20 cellular contexts compared by ENCODE assay signal in genomic region chr17:263271-263670, GRCh38.
"Had no signal": no experiment of that assay in that cellular context is flagged by ENCODE, and none has a peak within 500 bp of the region (broad histone marks: within the 10 kb centered on the region; RNA-seq: fewer than 3 reads in every experiment).

No MANE protein-coding gene starts in this region.

- H3K27ac ChIP-seq: body of pancreas, esophagus squamous epithelium, psoas muscle, transverse colon had no signal

- H3K27me3 Mint-ChIP-seq: central memory CD8-positive, alpha-beta T cell had no signal

- H3K4me3 ChIP-seq: body of pancreas, esophagus squamous epithelium, psoas muscle, transverse colon had no signal

- H3K9me3 ChIP-seq: body of pancreas, esophagus squamous epithelium, psoas muscle, transverse colon had no signal

- H3K4me1 Mint-ChIP-seq: central memory CD8-positive, alpha-beta T cell had no signal

- H3K27ac Mint-ChIP-seq: activated naive CD4-positive, alpha-beta T cell treated with anti-CD3 and anti-CD28 coated beads, Interleukin-2, amount 50 U/mL, for 72 hours; nephron; stimulated activated effector memory CD8-positive, alpha-beta T cell treated with anti-CD3 and anti-CD28 coated beads, Interleukin-12 subunit alpha, Interleukin-12 subunit beta, amount 100 ng/mL, for 72 hours; T-helper 1 cell treated with Interleukin-12 subunit alpha and Interleukin-12 subunit beta and Interleukin-4 antibody, amounts not matched to agents 30 μg/mL and 1 μg/mL, for 36 hours had no signal

- H3K4me1 ChIP-seq: transverse colon had no signal

- H3K4me3 Mint-ChIP-seq: activated T-cell treated with anti-CD3 and anti-CD28 coated beads, Interleukin-2, amount 50 U/mL, for 4 hours; central memory CD8-positive, alpha-beta T cell; nephron; stimulated activated effector memory CD8-positive, alpha-beta T cell treated with anti-CD3 and anti-CD28 coated beads, Interleukin-12 subunit alpha, Interleukin-12 subunit beta, amount 100 ng/mL, for 72 hours; T-helper 1 cell treated with Interleukin-12 subunit alpha and Interleukin-12 subunit beta and Interleukin-4 antibody, amounts not matched to agents 30 μg/mL and 1 μg/mL, for 36 hours had no signal

- H3K9me3 Mint-ChIP-seq: central memory CD8-positive, alpha-beta T cell; stimulated activated effector memory CD8-positive, alpha-beta T cell treated with anti-CD3 and anti-CD28 coated beads, Interleukin-12 subunit alpha, Interleukin-12 subunit beta, amount 100 ng/mL, for 72 hours; T-helper 1 cell treated with Interleukin-12 subunit alpha and Interleukin-12 subunit beta and Interleukin-4 antibody, amounts not matched to agents 30 μg/mL and 1 μg/mL, for 36 hours had no signal

- DNase-seq: activated CD4-positive, alpha-beta T cell treated with anti-CD3 and anti-CD28 coated beads, Interleukin-2, amount 50 U/mL, for 1 hour; activated gamma-delta T cell; activated T-cell treated with anti-CD3 and anti-CD28 coated beads, Interleukin-2, amount 50 U/mL, for 4 hours; amniotic stem cell; cortex of kidney; effector CD4-positive, alpha-beta T cell; esophagus squamous epithelium; kidney glomerular epithelial cell; occipital lobe; psoas muscle; SIG-M5; stimulated activated CD4-positive, alpha-beta T cell treated with anti-CD3 and anti-CD28 coated beads, Interleukin-12 subunit alpha, Interleukin-12 subunit beta, amount 100 ng/mL, for 4 hours; substantia nigra had no signal

- H3K36me3 ChIP-seq: transverse colon had no signal

- H3K36me3 Mint-ChIP-seq: activated naive CD4-positive, alpha-beta T cell treated with anti-CD3 and anti-CD28 coated beads, Interleukin-2, amount 50 U/mL, for 72 hours; stimulated activated effector memory CD8-positive, alpha-beta T cell treated with anti-CD3 and anti-CD28 coated beads, Interleukin-12 subunit alpha, Interleukin-12 subunit beta, amount 100 ng/mL, for 72 hours had no signal

- H3K27me3 ChIP-seq: body of pancreas, esophagus squamous epithelium, transverse colon had no signal
